ENCODE assay signal across 11 cellular contexts in genomic region chr1:169138866-169139670, GRCh38. TPM values are rescaled to one million over a fixed set of nuclear protein-coding genes. Genes with fewer than 3 reads are reported as not detected.
DNase-seq lines count a peak whose midpoint lies in the region; ATAC-seq, FAIRE-seq and TF ChIP-seq lines count a peak whose summit lies in the region.
"Had no signal": no experiment of that assay in that cellular context is flagged by ENCODE, and none has a peak within 500 bp of the region (broad histone marks: within the 10 kb centered on the region; RNA-seq: fewer than 3 reads in every experiment).

No MANE protein-coding gene starts in this region.

- no peaks in the 10 kb centered on the region for H3K27me3 ChIP-seq in OCI-LY3 (ENCODE audit: low read depth, low read length)
- no peaks in the 10 kb centered on the region for H3K27me3 ChIP-seq in WERI-Rb-1 (ENCODE audit: insufficient read depth, low read depth, severe bottlenecking)
- H3K27me3 ChIP-seq: BLaER1 treated with 17β-estradiol and CSF1 and Interleukin-3, amounts not matched to agents 10 nM and 100 nM; body of pancreas had no signal

- no peak overlapping the region for H2AFZ ChIP-seq in OCI-LY3 (ENCODE audit: low read depth, low read length)

- H3K9ac ChIP-seq in OCI-LY3 (ENCODE audit: low read length), result peak overlapping the region; percentile 57
- H3K9ac ChIP-seq: BLaER1 treated with 17β-estradiol and CSF1 and Interleukin-3, amounts not matched to agents 10 nM and 100 nM had no signal

- H3K4me1 ChIP-seq in A549, result peaks cover 43% of the 10 kb centered on the region
- peaks cover 76% of the 10 kb centered on the region for H3K4me1 ChIP-seq in OCI-LY3 (ENCODE audit: low read length)
- H3K4me1 ChIP-seq: BLaER1 treated with 17β-estradiol and CSF1 and Interleukin-3, amounts not matched to agents 10 nM and 100 nM had no signal

- TF ChIP-seq RAD21 in A549 (conservative IDR thresholded peaks at IDR 0.05 in 1 of 2, IDR thresholded peaks at IDR 0.05 in 1 of 2), result no peak

- POLR2A ChIA-PET in A549 (lab: Yijun Ruan, JAX), result no interaction called here

- H3K9me3 ChIP-seq in A549 (no peaks in the 10 kb centered on the region), OCI-LY3 (ENCODE audit: insufficient read depth, low read length) (no peaks in the 10 kb centered on the region), WERI-Rb-1 (ENCODE audit: severe bottlenecking) (no peaks in the 10 kb centered on the region)
- H3K9me3 ChIP-seq: BLaER1 treated with 17β-estradiol and CSF1 and Interleukin-3, amounts not matched to agents 10 nM and 100 nM; body of pancreas had no signal

- FAIRE-seq in A549 (lab: Jason Lieb, UNC), result peak; percentile 18

- no peak for TF ChIP-seq POLR2A in A549 (IDR thresholded peaks at IDR 0.05; ENCODE audit: low read length)

- H3K4me3 ChIP-seq in A549 (no peak overlapping the region), OCI-LY3 (ENCODE audit: low read length) (peak overlapping the region; percentile 30), WERI-Rb-1 (ENCODE audit: low read depth, low read length) (no peak overlapping the region)
- H3K4me3 ChIP-seq: BLaER1 treated with 17β-estradiol and CSF1 and Interleukin-3, amounts not matched to agents 10 nM and 100 nM; body of pancreas had no signal

- DNase-seq in A549 (ENCODE audit: low read depth in 1 of 2, low spot score in 1 of 2), result no peak
- DNase-seq in SW480 (ENCODE audit: low spot score), result no peak
- no peak for DNase-seq in A172 (ENCODE audit: low spot score)
- DNase-seq in MV-4-11 (lab: John Stamatoyannopoulos, UW), result no peak
- DNase-seq in WERI-Rb-1, result no peak
- DNase-seq: body of pancreas, HCEC 1CT had no signal

- CTCF ChIA-PET in A549 (lab: Yijun Ruan, JAX), result interaction anchor here (1.3 kb wide), 1 partner anchor 535 kb away, joined by 3 read pairs; no protein-coding TSS in a partner anchor

- WGBS in A549 (ENCODE audit: missing lambda C conversion rate), result 19% methylated on average over 2 of the region's 2 CpGs

- peak overlapping the region; percentile 10 to 56; a peak in 4 of 6 replicates for H3K27ac ChIP-seq in A549
- peak overlapping the region; percentile 89 for H3K27ac ChIP-seq in OCI-LY3 (ENCODE audit: low read length)
- no peak overlapping the region for H3K27ac ChIP-seq in WERI-Rb-1
- H3K27ac ChIP-seq: BLaER1 treated with 17β-estradiol and CSF1 and Interleukin-3, amounts not matched to agents 10 nM and 100 nM; body of pancreas had no signal

- H3K36me3 ChIP-seq in OCI-LY3 (replicated peaks; ENCODE audit: low read depth, low read length) (peaks cover 18% of the 10 kb centered on the region), WERI-Rb-1 (no peaks in the 10 kb centered on the region)

- H4K20me1 ChIP-seq in OCI-LY3 (ENCODE audit: insufficient read depth, low read length), result no peaks in the 10 kb centered on the region
- H4K20me1 ChIP-seq: BLaER1 treated with 17β-estradiol and CSF1 and Interleukin-3, amounts not matched to agents 10 nM and 100 nM had no signal

- H3K4me2 ChIP-seq in A549 (peak overlapping the region; percentile 42), OCI-LY3 (ENCODE audit: low read length) (peak overlapping the region; percentile 74)
- H3K4me2 ChIP-seq: BLaER1 treated with 17β-estradiol and CSF1 and Interleukin-3, amounts not matched to agents 10 nM and 100 nM had no signal

- TF ChIP-seq EP300 in A549 (IDR thresholded peaks at IDR 0.05), result no peak

- TF ChIP-seq CTCF in A549 (IDR thresholded peaks at IDR 0.05) (no peak), OCI-LY3 (IDR thresholded peaks at IDR 0.05; ENCODE audit: low read depth, low read length) (no peak), WERI-Rb-1 (IDR thresholded peaks at IDR 0.05; ENCODE audit: low read depth, low read length) (no peak)

- H3K79me2 ChIP-seq in OCI-LY3 (ENCODE audit: low read length), result peaks cover 3% of the 10 kb centered on the region; the same call in 1 of the 2 replicates

- ATAC-seq in A549 (peak in 1 of 2 experiments; percentile 22; a peak in 1 of 6 replicates), GM19025 (IDR thresholded peaks at IDR 0.05; ENCODE audit: low read depth, unreplicated experiment) (peak; percentile 83), HG02798 (IDR thresholded peaks at IDR 0.05; ENCODE audit: poor library complexity, unreplicated experiment) (peak; percentile 87)
- ATAC-seq: body of pancreas had no signal

TF ChIP-seq in A549, 52 proteins besides CTCF, POLR2A, EP300 and RAD21:
- TF ChIP-seq ZFP36 (IDR thresholded peaks at IDR 0.05; ENCODE audit: borderline replicate concordance, partially characterized antibody) (no peak), MAFK (IDR thresholded peaks at IDR 0.05; ENCODE audit: partially characterized antibody) (peak; percentile 88), FOSL2 (IDR thresholded peaks at IDR 0.05) (no peak; the same call in 1 of the 2 replicates), FOSL2 (CRISPR knock-in tag; IDR thresholded peaks at IDR 0.05) (peak; percentile 77), JUNB (IDR thresholded peaks at IDR 0.05) (0 out of 2 replicates have a peak, but pooled peaks have one; percentile 28), NR3C1 (IDR thresholded peaks at IDR 0.05) (no peak), NFE2L2 (conservative IDR thresholded peaks at IDR 0.05; ENCODE audit: low read length) (peak; percentile 69)
TF ChIP-seq in A549: peak in this region for 4.

RNA-seq across cellular contexts. Expression of gene ATP1B1, which starts 32.6 kb away (rescaled TPM):
- 323 and 377 TPM in 2 replicates for polyA plus RNA-seq in A549 (2011; rRNA removed)
- 74.7 and 88.8 TPM in 2 replicates for polyA plus RNA-seq in A549 (2012; cell fraction: cytosol; rRNA removed)
- polyA plus RNA-seq in A549 (2012; cell fraction: nucleus; rRNA removed), result 51.7 and 61.3 TPM in 2 replicates
- polyA plus RNA-seq in A549 (2017; fragmentation: RNase III; extraction: RNeasy Plus Mini Kit Qiagen cat#74134 plus additional on column Dnase treatment), result 215 to 313 TPM (median 303 TPM) in 3 replicates
- 112 and 115 TPM in 2 replicates for polyA minus RNA-seq in A549 (2011; rRNA and poly(A)+ RNA removed)
- total RNA-seq in A172 (2014; rRNA removed; shearing (Covaris generic)), result 44.8 and 60.1 TPM in 2 replicates
